Comparison of ENCODE assay signal across 8 cellular contexts in the genomic region with DNA sequence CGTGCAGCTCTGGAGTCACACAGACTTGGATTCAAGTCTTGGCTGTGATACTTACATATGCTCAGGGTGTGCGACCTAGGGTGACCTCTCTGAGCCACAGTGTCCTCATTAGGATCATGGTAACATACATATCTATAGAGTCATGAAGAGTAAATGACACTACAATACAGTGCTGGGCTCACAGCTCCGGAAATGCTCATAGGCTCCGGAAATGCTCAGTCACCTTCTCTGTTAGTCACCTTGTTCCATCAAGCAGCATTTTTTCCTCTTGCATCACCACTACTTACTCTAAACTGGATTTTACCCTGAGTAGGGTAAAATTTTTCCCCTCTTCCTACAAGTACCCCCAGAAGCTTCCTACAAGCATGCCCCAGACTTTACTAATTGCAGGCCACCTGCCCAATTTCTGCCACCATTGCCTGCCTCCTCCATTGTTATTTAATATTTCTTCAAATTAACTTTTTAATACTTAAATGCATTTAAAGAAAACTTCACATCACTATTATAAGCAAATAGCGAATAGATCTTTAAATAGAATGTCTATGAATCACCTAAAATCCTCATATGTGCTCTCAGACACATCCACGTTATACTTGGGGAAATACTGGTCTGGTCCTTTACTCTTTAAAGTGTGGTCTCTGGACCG.
DNase-seq lines count a peak whose midpoint lies in the region; ATAC-seq and TF ChIP-seq lines count a peak whose summit lies in the region.

No MANE protein-coding gene starts in this region.

- no peak for TF ChIP-seq CTCF in GM10266 (IDR thresholded peaks at IDR 0.05; ENCODE audit: control insufficient read depth, insufficient read depth, low read depth, missing control alignments)

- peak; percentile 19 for DNase-seq in HuH-7.5 (ENCODE audit: low spot score)
- peak in 2 of 3 experiments; percentile 6 to 11 for DNase-seq in activated CD8-positive, alpha-beta memory T cell treated with anti-CD3 and anti-CD28 coated beads for 48 hours (ENCODE audit: low read depth in 2 of 3, low spot score in 2 of 3)
- DNase-seq in fibroblast of the conjunctiva (ENCODE audit: low read depth), result peak; percentile 66
- peak; percentile 29 to 48 for DNase-seq in stimulated activated CD8-positive, alpha-beta memory T cell treated with anti-CD3 and anti-CD28 coated beads, Interleukin-7, amount 100 ng/mL, for 4 hours (ENCODE audit: low read depth in 2 of 2)
- DNase-seq in putamen (ENCODE audit: low spot score), result no peak
- no peak for DNase-seq in GM10266 (ENCODE audit: extremely low spot score)
- DNase-seq in NCI-H1436 treated with DMSO at 0.1 percent for 48 hours (lab: John Stamatoyannopoulos, UW), result no peak

- ATAC-seq in GM21381 (IDR thresholded peaks at IDR 0.05; ENCODE audit: unreplicated experiment), result no peak

Comparison
In these comparisons a context has a peak if more than half of its experiments do, and no peak if none do; other contexts are left out.
1. DNase-seq: peak in HuH-7.5 (single experiment), activated CD8-positive, alpha-beta memory T cell treated with anti-CD3 and anti-CD28 coated beads for 48 hours (2 of 3), fibroblast of the conjunctiva (single experiment) and stimulated activated CD8-positive, alpha-beta memory T cell treated with anti-CD3 and anti-CD28 coated beads, Interleukin-7, amount 100 ng/mL, for 4 hours (2 of 2); none in putamen (single experiment), GM10266 (single experiment) and NCI-H1436 treated with DMSO at 0.1 percent for 48 hours (single experiment).